Comparison of ENCODE assay signal across 1 cellular context in genomic region chr6:157534991-157535353, GRCh38.
TF ChIP-seq lines count a peak whose summit lies in the region.

No MANE protein-coding gene starts in this region.

TF ChIP-seq in IMR-90, 13 proteins besides CTCF, POLR2A, EP300 and RAD21:
- TF ChIP-seq CHD1 (IDR thresholded peaks at IDR 0.05; ENCODE audit: low read depth, low read length) (no peak), RCOR1 (IDR thresholded peaks at IDR 0.05; ENCODE audit: insufficient replicate concordance, low read length) (no peak), ELK1 (IDR thresholded peaks at IDR 0.05; ENCODE audit: borderline replicate concordance, low read depth, low read length) (no peak), MAFK (IDR thresholded peaks at IDR 0.05; ENCODE audit: low read depth, low read length) (no peak), MXI1 (IDR thresholded peaks at IDR 0.05; ENCODE audit: borderline replicate concordance, low read depth, low read length) (no peak), SMC3 (IDR thresholded peaks at IDR 0.05; ENCODE audit: low read depth, low read length) (no peak), NFE2L2 (IDR thresholded peaks at IDR 0.05; ENCODE audit: low read depth, low read length) (no peak), BHLHE40 (IDR thresholded peaks at IDR 0.05; ENCODE audit: low read depth, low read length) (no peak), CEBPB (IDR thresholded peaks at IDR 0.05; ENCODE audit: low read depth, low read length) (no peak), FOS (IDR thresholded peaks at IDR 0.05; ENCODE audit: low read depth, low read length) (no peak), MAZ (IDR thresholded peaks at IDR 0.05; ENCODE audit: borderline replicate concordance, low read depth, low read length) (no peak), RFX5 (IDR thresholded peaks at IDR 0.05; ENCODE audit: low read depth, low read length) (no peak)
- TF ChIP-seq, protein P1, sequence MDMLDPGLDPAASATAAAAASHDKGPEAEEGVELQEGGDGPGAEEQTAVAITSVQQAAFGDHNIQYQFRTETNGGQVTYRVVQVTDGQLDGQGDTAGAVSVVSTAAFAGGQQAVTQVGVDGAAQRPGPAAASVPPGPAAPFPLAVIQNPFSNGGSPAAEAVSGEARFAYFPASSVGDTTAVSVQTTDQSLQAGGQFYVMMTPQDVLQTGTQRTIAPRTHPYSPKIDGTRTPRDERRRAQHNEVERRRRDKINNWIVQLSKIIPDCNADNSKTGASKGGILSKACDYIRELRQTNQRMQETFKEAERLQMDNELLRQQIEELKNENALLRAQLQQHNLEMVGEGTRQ (IDR thresholded peaks at IDR 0.05; ENCODE audit: low read depth, low read length): no peak
